Comparison of ENCODE assay signal across 1 cellular context in genomic region chr6:147321260-147321659, GRCh38.
TF ChIP-seq lines count a peak whose summit lies in the region.

No MANE protein-coding gene starts in this region.

TF ChIP-seq in GM12878, 131 proteins besides CTCF, POLR2A, EP300 and RAD21 (continued from another document):
- no peak for TF ChIP-seq ATF3 (IDR thresholded peaks at IDR 0.05; ENCODE audit: borderline replicate concordance, extremely low read depth, low read depth, low read length)
- TF ChIP-seq ZNF384 (IDR thresholded peaks at IDR 0.05; ENCODE audit: borderline replicate concordance, low read depth, low read length): no peak
- no peak for TF ChIP-seq ZZZ3 (IDR thresholded peaks at IDR 0.05; ENCODE audit: control insufficient read depth, insufficient read length, low read depth)
- no peak for TF ChIP-seq SREBF2 (IDR thresholded peaks at IDR 0.05; ENCODE audit: low read length)
- no peak for TF ChIP-seq ATF7 (IDR thresholded peaks at IDR 0.05; ENCODE audit: low read depth)
- TF ChIP-seq NFXL1 (IDR thresholded peaks at IDR 0.05; ENCODE audit: borderline replicate concordance): no peak
- TF ChIP-seq YBX1 (IDR thresholded peaks at IDR 0.05): no peak
- TF ChIP-seq CBX5 (IDR thresholded peaks at IDR 0.05; ENCODE audit: low read depth): no peak
